ENCODE assay signal across 8 cellular contexts in the genomic region with DNA sequence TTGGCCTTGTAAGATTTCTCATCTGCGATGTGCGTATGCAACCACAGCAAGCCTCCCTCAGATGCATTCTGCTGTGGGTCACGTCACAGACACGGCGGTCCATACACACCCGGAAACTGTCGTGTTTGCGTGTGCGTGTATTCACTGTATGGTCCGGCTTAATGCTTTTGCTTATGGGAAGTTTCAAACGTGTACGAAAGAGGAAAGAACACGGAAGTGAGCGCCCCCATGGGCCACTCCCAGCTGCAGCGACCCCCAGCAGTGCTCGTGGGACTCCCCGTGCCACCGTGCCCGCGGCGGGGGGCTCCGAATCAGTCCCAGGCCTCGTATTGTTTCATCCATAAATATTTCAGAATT. TPM values are rescaled to one million over a fixed set of nuclear protein-coding genes. Genes with fewer than 3 reads are reported as not detected.
DNase-seq lines count a peak whose midpoint lies in the region; TF ChIP-seq lines count a peak whose summit lies in the region.

No MANE protein-coding gene starts in this region.

- no TSS peak for BruUV-seq in PC-9 (replicated peaks; lab: Mats Ljungman, UMichigan)

- peak overlapping the region; percentile 54 for H3K4me3 Mint-ChIP-seq in activated naive CD4-positive, alpha-beta T cell treated with anti-CD3 and anti-CD28 coated beads, Interleukin-2, amount 10 ng/mL, durations not matched to agents 7 days and 5 days

- no peaks in the 10 kb centered on the region for H3K9me3 ChIP-seq in Peyer's patch
- H3K9me3 ChIP-seq in iPS-15b (ENCODE audit: control insufficient read depth, insufficient read depth, low read length), result no peaks in the 10 kb centered on the region
- H3K9me3 ChIP-seq in tibial artery, result no peaks in the 10 kb centered on the region
- H3K9me3 ChIP-seq in PC-9 (ENCODE audit: insufficient read depth, low read depth), result no peaks in the 10 kb centered on the region

- intact Hi-C loops in tibial artery (cut with DNase I; ENCODE audit: low total_unique reads), result no loop called here
- intact Hi-C loops in PC-9 (cut with micrococcal nuclease; ENCODE audit: unreplicated experiment), result no loop called here

- H3K27me3 Mint-ChIP-seq in activated naive CD4-positive, alpha-beta T cell treated with anti-CD3 and anti-CD28 coated beads, Interleukin-2, amount 10 ng/mL, durations not matched to agents 7 days and 5 days, result peaks cover 67% of the 10 kb centered on the region

- no peaks in the 10 kb centered on the region for H3K27me3 ChIP-seq in Peyer's patch
- H3K27me3 ChIP-seq in iPS-15b (ENCODE audit: control insufficient read depth, insufficient read depth, low read length), result peaks cover 53% of the 10 kb centered on the region
- no peaks in the 10 kb centered on the region for H3K27me3 ChIP-seq in tibial artery
- H3K27me3 ChIP-seq in PC-9 (ENCODE audit: insufficient read depth, low read depth), result peaks cover 81% of the 10 kb centered on the region

- H3K27ac ChIP-seq in Peyer's patch (peak overlapping the region; percentile 42 to 73 (median 69)), tibial artery (no peak overlapping the region), PC-9 (no peak overlapping the region)

- TF ChIP-seq CTCF in Peyer's patch (IDR thresholded peaks at IDR 0.05) (no peak), tibial artery (IDR thresholded peaks at IDR 0.05) (no peak), PC-9 (conservative IDR thresholded peaks at IDR 0.05) (no peak)

- H3K36me3 ChIP-seq in Peyer's patch, result peaks cover 0 to 11% (median 0%) of the 10 kb centered on the region in 3 donors
- peaks cover 6% of the 10 kb centered on the region for H3K36me3 ChIP-seq in iPS-15b (ENCODE audit: control insufficient read depth, insufficient read depth, low read length)
- peaks cover 0 to 33% (median 5%) of the 10 kb centered on the region in 3 donors for H3K36me3 ChIP-seq in tibial artery
- H3K36me3 ChIP-seq in PC-9 (ENCODE audit: low read depth), result no peaks in the 10 kb centered on the region

- H3K4me1 Mint-ChIP-seq in activated naive CD4-positive, alpha-beta T cell treated with anti-CD3 and anti-CD28 coated beads, Interleukin-2, amount 10 ng/mL, durations not matched to agents 7 days and 5 days, result peaks cover 26% of the 10 kb centered on the region

- no peaks in the 10 kb centered on the region for H3K9me2 ChIP-seq in PC-9 (ENCODE audit: insufficient read depth)

- H3K79me2 ChIP-seq in PC-9 (ENCODE audit: low read depth), result no peaks in the 10 kb centered on the region

- no peaks in the 10 kb centered on the region for H3F3A ChIP-seq in PC-9 (ENCODE audit: insufficient read depth, low read depth)

- no peaks in the 10 kb centered on the region for H3K36me3 Mint-ChIP-seq in activated naive CD4-positive, alpha-beta T cell treated with anti-CD3 and anti-CD28 coated beads, Interleukin-2, amount 10 ng/mL, durations not matched to agents 7 days and 5 days

- no peaks in the 10 kb centered on the region for H3K9me3 Mint-ChIP-seq in activated naive CD4-positive, alpha-beta T cell treated with anti-CD3 and anti-CD28 coated beads, Interleukin-2, amount 10 ng/mL, durations not matched to agents 7 days and 5 days

- POLR2A ChIA-PET in PC-9 (lab: Charles Lee; ENCODE audit: unreplicated experiment), result no interaction called here

- H3K4me1 ChIP-seq in Peyer's patch (peaks cover 0 to 4% (median 0%) of the 10 kb centered on the region in 4 donors), iPS-15b (ENCODE audit: control insufficient read depth, insufficient read depth, low read length) (peaks cover 4% of the 10 kb centered on the region), tibial artery (peaks cover 0 to 16% (median 11%) of the 10 kb centered on the region in 4 donors), PC-9 (replicated peaks; ENCODE audit: insufficient read depth) (no peaks in the 10 kb centered on the region)

- no peak overlapping the region for H2AFZ ChIP-seq in PC-9

- no peaks in the 10 kb centered on the region for H4K20me1 ChIP-seq in PC-9 (ENCODE audit: insufficient read depth)

- no peak for DNase-seq in activated naive CD4-positive, alpha-beta T cell treated with anti-CD3 and anti-CD28 coated beads, Interleukin-2, amount 10 ng/mL, durations not matched to agents 7 days and 5 days
- no peak for DNase-seq in activated naive CD4-positive, alpha-beta T cell treated with anti-CD3 and anti-CD28 coated beads, Interleukin-2, amount 50 U/mL, for 16 hours
- DNase-seq in Peyer's patch, result no peak
- DNase-seq in tibial artery, result no peak
- no peak for DNase-seq in NCI-H2227 treated with DMSO at 0.1 percent for 48 hours (lab: John Stamatoyannopoulos, UW)
- no peak for DNase-seq in PC-9
- no peak for DNase-seq in SKM-1 treated with dmso at 0.1 percent for 144 hours (lab: John Stamatoyannopoulos, UW; ENCODE audit: unreplicated experiment)

- CTCF ChIA-PET in activated naive CD4-positive, alpha-beta T cell treated with anti-CD3 and anti-CD28 coated beads, Interleukin-2, amount 10 ng/mL, durations not matched to agents 7 days and 5 days (lab: Charles Lee), result no interaction called here
- CTCF ChIA-PET in PC-9 (lab: Charles Lee), result no interaction called here

- H3K4me3 ChIP-seq in Peyer's patch (peak overlapping the region; percentile 7 to 39 (median 24)), iPS-15b (ENCODE audit: low read depth, low read length) (peak overlapping the region; percentile 16), tibial artery (peak overlapping the region; percentile 22 to 27), PC-9 (no peak overlapping the region)

- H3K4me2 ChIP-seq in PC-9, result no peak overlapping the region

- no peak overlapping the region for H3K9ac ChIP-seq in iPS-15b (ENCODE audit: low read depth, low read length)

- TF ChIP-seq POLR2A in Peyer's patch (IDR thresholded peaks at IDR 0.05), result no peak

- peak overlapping the region; percentile 74 for H3K27ac Mint-ChIP-seq in activated naive CD4-positive, alpha-beta T cell treated with anti-CD3 and anti-CD28 coated beads, Interleukin-2, amount 10 ng/mL, durations not matched to agents 7 days and 5 days

RNA-seq across cellular contexts. Expression of a gene that starts 10.2 kb away (rescaled TPM):
- total RNA-seq in Peyer's patch, result 10 to 100 TPM; 16.3 to 89.1 (median 32.3) TPM
- not detected in 2 replicates for total RNA-seq in PC-9 (2021)

RNA-seq across cellular contexts. Expression of a gene that starts 25.9 kb away (rescaled TPM):
- total RNA-seq in Peyer's patch, result 10 to 100 TPM; 22.1 to 50.3 (median 38.1) TPM
- 13.6 and 14.3 TPM in 2 replicates for total RNA-seq in PC-9 (2021)

Comparison
In these comparisons a context has a peak if more than half of its experiments do, and no peak if none do; other contexts are left out.
1. H3K27ac ChIP-seq: peak in Peyer's patch (4 of 4); none in tibial artery (0 of 2) and PC-9 (single experiment).
2. RNA of a gene that starts 10.2 kb away (total RNA-seq): 16.3 to 89.1 TPM in Peyer's patch; not detected in PC-9; every median in the first group is over 10 times any median in the second.